Comparison of ENCODE assay signal across 13 cellular contexts in genomic region chr14:38256358-38256840, GRCh38. TPM values are rescaled to one million over a fixed set of nuclear protein-coding genes. Genes with fewer than 3 reads are reported as not detected.
A peak's percentile ranks its signal among the peaks of the same experiment; 100 is the strongest.
DNase-seq lines count a peak whose midpoint lies in the region; ATAC-seq and TF ChIP-seq lines count a peak whose summit lies in the region.
"Had no signal": no experiment of that assay in that cellular context is flagged by ENCODE, and none has a peak within 500 bp of the region (broad histone marks: within the 10 kb centered on the region; RNA-seq: fewer than 3 reads in every experiment).

No MANE protein-coding gene starts in this region.

- TF ChIP-seq POLR2A in IMR-90 (IDR thresholded peaks at IDR 0.05; ENCODE audit: low read depth, low read length), result no peak

- H2AK9ac ChIP-seq in IMR-90 (replicated peaks; ENCODE audit: low read depth, low read length, poor library complexity), result peak overlapping the region; percentile 33

- H3K14ac ChIP-seq in IMR-90 (replicated peaks; ENCODE audit: low read depth, low read length), result no peak overlapping the region

- BruUV-seq in IMR-90 (replicated peaks; lab: Mats Ljungman, UMichigan), result no TSS peak

- no peaks in the 10 kb centered on the region for H3K27me3 ChIP-seq in IMR-90 (ENCODE audit: control insufficient read depth, insufficient read depth, low read length)
- H3K27me3 ChIP-seq: pancreas had no signal

- no peak overlapping the region; the same call in 1 of the 2 replicates for H2AK5ac ChIP-seq in IMR-90 (ENCODE audit: low read depth, low read length)

- dilution Hi-C loops in IMR-90 (cut with HindIII; ENCODE audit: low sequenced_read_pairs, unreplicated experiment), result no loop called here

- TF ChIP-seq CTCF in AG10803 (conservative IDR thresholded peaks at IDR 0.05; ENCODE audit: low read length), result peak; percentile 18; the same call in 1 of the 2 replicates
- TF ChIP-seq CTCF in IMR-90 (conservative IDR thresholded peaks at IDR 0.05; ENCODE audit: low read depth, low read length), result no peak
- TF ChIP-seq CTCF in fibroblast of pulmonary artery (IDR thresholded peaks at IDR 0.05; ENCODE audit: low read length, missing control alignments), result peak; percentile 53
- no peak for TF ChIP-seq CTCF in natural killer cell (IDR thresholded peaks at IDR 0.05)

- no peak overlapping the region for H4K5ac ChIP-seq in IMR-90 (ENCODE audit: low read depth, low read length)

- H4K91ac ChIP-seq in IMR-90 (ENCODE audit: insufficient read depth, low read depth, low read length), result peak overlapping the region; percentile 31; the same call in 1 of the 2 replicates

- no peaks in the 10 kb centered on the region for H3K9me1 ChIP-seq in IMR-90 (ENCODE audit: insufficient read depth, low read length)

- peak overlapping the region; percentile 20; the same call in 1 of the 3 replicates for H2BK15ac ChIP-seq in IMR-90 (ENCODE audit: low read depth, low read length)

- CTCF ChIA-PET in IMR-90 (lab: Yijun Ruan, JAX), result no interaction called here

- H3K9me3 ChIP-seq in IMR-90 (ENCODE audit: control insufficient read depth, insufficient read depth, low read length), result 0 out of 2 replicates have a peak, but pooled peaks cover 2% of the 10 kb centered on the region
- H3K9me3 ChIP-seq: pancreas, transverse colon had no signal

- DNase-seq in AG10803 (ENCODE audit: low read depth) (peak; percentile 64), IMR-90 (peak; percentile 54), fibroblast of pulmonary artery (ENCODE audit: low read depth) (peak; percentile 97), natural killer cell (no peak), DMS114 treated with DMSO at 0.1 percent for 48 hours (lab: John Stamatoyannopoulos, UW; ENCODE audit: unreplicated experiment) (no peak), NK-92 (lab: John Stamatoyannopoulos, UW; ENCODE audit: unreplicated experiment) (no peak)
- DNase-seq in stimulated activated CD4-positive, alpha-beta T cell treated with anti-CD3 and anti-CD28 coated beads, Interleukin-4, amount 100 ng/mL, for 1 hour, result no peak
- DNase-seq: GOT3, transverse colon had no signal

- H3K4me2 ChIP-seq in IMR-90 (ENCODE audit: low read depth, low read length), result no peak overlapping the region; the same call in 1 of the 2 replicates

- H3K27me3 Mint-ChIP-seq in natural killer cell (ENCODE audit: low read depth in 2 of 2), result peaks cover 25 to 63% of the 10 kb centered on the region in 2 donors

- H3K36me3 ChIP-seq in IMR-90 (ENCODE audit: control insufficient read depth, insufficient read depth, low read length), result no peaks in the 10 kb centered on the region
- H3K36me3 ChIP-seq: pancreas, transverse colon had no signal

- H3K27ac Mint-ChIP-seq in natural killer cell, result no peak overlapping the region

- H3K56ac ChIP-seq in IMR-90 (ENCODE audit: extremely low read depth, insufficient read depth, low read length), result peak overlapping the region; percentile 26; the same call in 1 of the 2 replicates

- H3K9ac ChIP-seq in IMR-90 (ENCODE audit: low read depth, low read length), result no peak overlapping the region

- intact Hi-C loops in IMR-90 (cut with micrococcal nuclease), result no loop called here
- intact Hi-C loops in natural killer cell (cut with micrococcal nuclease), result no loop called here

- peak overlapping the region; percentile 72 for H3K4me3 Mint-ChIP-seq in natural killer cell

- no peaks in the 10 kb centered on the region for H4K20me1 ChIP-seq in IMR-90 (ENCODE audit: insufficient read depth, low read length)

- peak overlapping the region; percentile 39; the same call in 1 of the 2 replicates for H3K23ac ChIP-seq in IMR-90 (ENCODE audit: low read depth, low read length)

- H4K8ac ChIP-seq in IMR-90 (ENCODE audit: low read depth in 2 of 2, low read length in 2 of 2), result peak overlapping the region in 1 of 2 experiments; percentile 57; a peak in 2 of 4 replicates

- in situ Hi-C loops in IMR-90 (cut with MboI; ENCODE audit: low sequenced_read_pairs), result no loop called here

- H2BK20ac ChIP-seq in IMR-90 (ENCODE audit: low read depth, low read length), result peak overlapping the region; percentile 3; the same call in 1 of the 2 replicates

- WGBS in IMR-90 (ENCODE audit: extremely low coverage in 2 of 2, insufficient read length in 1 of 2), 2 experiments, result 59% methylated on average over 5 of the region's 13 CpGs; no CpG with 5 or more reads in 1 of the 2 experiments

- peak overlapping the region; percentile 42; the same call in 1 of the 2 replicates for H3K18ac ChIP-seq in IMR-90 (ENCODE audit: low read depth, low read length)

- POLR2A ChIA-PET in IMR-90 (lab: Charles Lee; ENCODE audit: unreplicated experiment), result no interaction called here

- no peaks in the 10 kb centered on the region for H3K36me3 Mint-ChIP-seq in natural killer cell

- ATAC-seq in IMR-90 (ENCODE audit: low read depth) (peak; percentile 12), natural killer cell (peak in 1 of 3 donors; percentile 46), GM21825 (IDR thresholded peaks at IDR 0.05; ENCODE audit: unreplicated experiment) (no peak)

- peaks cover 0 to 3% of the 10 kb centered on the region in 2 donors for H3K9me3 Mint-ChIP-seq in natural killer cell

- peak overlapping the region; percentile 24 for H2BK120ac ChIP-seq in IMR-90 (ENCODE audit: low read depth, low read length)

- H3K4me1 ChIP-seq in IMR-90 (ENCODE audit: control insufficient read depth, insufficient read depth, low read length), result peaks cover 2% of the 10 kb centered on the region; the same call in 1 of the 2 replicates
- H3K4me1 ChIP-seq: pancreas had no signal

- TF ChIP-seq RAD21 in IMR-90 (IDR thresholded peaks at IDR 0.05; ENCODE audit: low read length), result no peak

- H3K4me1 Mint-ChIP-seq in natural killer cell, result no peaks in the 10 kb centered on the region

- peak overlapping the region; percentile 60 for H2BK5ac ChIP-seq in IMR-90 (ENCODE audit: low read depth, low read length, poor library complexity, severe bottlenecking)

- H3K4ac ChIP-seq in IMR-90 (ENCODE audit: low read depth, low read length), result peak overlapping the region; percentile 24

- H3K4me3 ChIP-seq in AG10803 (ENCODE audit: low read length) (no peak overlapping the region), IMR-90 (ENCODE audit: insufficient read depth, low read depth, low read length) (no peak overlapping the region), fibroblast of pulmonary artery (replicated peaks; ENCODE audit: low read depth, low read length) (peak overlapping the region; percentile 52)

- no peaks in the 10 kb centered on the region for H3K79me1 ChIP-seq in IMR-90 (ENCODE audit: low read depth in 1 of 2, low read length in 2 of 2)

- peak overlapping the region; percentile 78 for H2AFZ ChIP-seq in IMR-90 (replicated peaks; ENCODE audit: low read length, poor library complexity)

- H3K27ac ChIP-seq in IMR-90 (ENCODE audit: insufficient read depth, low read length), result peak overlapping the region; percentile 65; the same call in 1 of the 2 replicates

TF ChIP-seq in IMR-90, 13 proteins besides CTCF, POLR2A, EP300 and RAD21:
- TF ChIP-seq CEBPB (IDR thresholded peaks at IDR 0.05; ENCODE audit: low read depth, low read length) (0 out of 2 replicates have a peak, but pooled peaks have one; percentile 15), BHLHE40 (IDR thresholded peaks at IDR 0.05; ENCODE audit: low read depth, low read length) (no peak)
TF ChIP-seq in IMR-90: peak in this region for 1.

RNA-seq across cellular contexts. Expression of gene CLEC14A, which starts 0.5 kb away (rescaled TPM):
- total RNA-seq in IMR-90 (2012; rRNA removed) (2.8 and 3.0 TPM in 2 replicates), natural killer cell (not detected)
- 5.7 and 6.2 TPM in 2 replicates for polyA plus RNA-seq in IMR-90 (2012; rRNA removed)
- 4.6 and 5.4 TPM in 2 replicates for polyA plus RNA-seq in IMR-90 (2012; cell fraction: cytosol; rRNA removed)
- polyA plus RNA-seq in IMR-90 (2012; cell fraction: nucleus; rRNA removed; ENCODE audit: low replicate concordance), result 1.4 and 2.9 TPM in 2 replicates
- total RNA-seq: bronchial epithelial cell; T-helper 1 cell treated with Interleukin-12 subunit alpha and Interleukin-12 subunit beta and Interleukin-4 antibody, amounts not matched to agents 30 ng/mL and 1 ng/mL, for 36 hours had no signal

RNA-seq across cellular contexts. Expression of gene SSTR1, which starts 48.7 kb away (rescaled TPM):
- total RNA-seq in IMR-90 (2012; rRNA removed), result 1.1 and 1.4 TPM in 2 replicates
- 5.5 and 5.6 TPM in 2 replicates for polyA plus RNA-seq in IMR-90 (2012; rRNA removed)
- 3.2 and 4.9 TPM in 2 replicates for polyA plus RNA-seq in IMR-90 (2012; cell fraction: cytosol; rRNA removed)
- 4.7 and 4.8 TPM in 2 replicates for polyA plus RNA-seq in IMR-90 (2012; cell fraction: nucleus; rRNA removed; ENCODE audit: low replicate concordance)
- not detected for total RNA-seq in natural killer cell
- total RNA-seq: T-helper 1 cell treated with Interleukin-12 subunit alpha and Interleukin-12 subunit beta and Interleukin-4 antibody, amounts not matched to agents 30 ng/mL and 1 ng/mL, for 36 hours had no signal

Comparison
In these comparisons a context has a peak if more than half of its experiments do, and no peak if none do; other contexts are left out.
1. DNase-seq: peak in AG10803 (single experiment), IMR-90 (single experiment) and fibroblast of pulmonary artery (single experiment); none in natural killer cell (single experiment), DMS114 treated with DMSO at 0.1 percent for 48 hours (single experiment), stimulated activated CD4-positive, alpha-beta T cell treated with anti-CD3 and anti-CD28 coated beads, Interleukin-4, amount 100 ng/mL, for 1 hour (single experiment) and NK-92 (single experiment).
2. CTCF ChIP-seq: peak in AG10803 (single experiment) and fibroblast of pulmonary artery (single experiment); none in IMR-90 (single experiment) and natural killer cell (single experiment).